Comparison of ENCODE assay signal across 14 cellular contexts in the genomic region with DNA sequence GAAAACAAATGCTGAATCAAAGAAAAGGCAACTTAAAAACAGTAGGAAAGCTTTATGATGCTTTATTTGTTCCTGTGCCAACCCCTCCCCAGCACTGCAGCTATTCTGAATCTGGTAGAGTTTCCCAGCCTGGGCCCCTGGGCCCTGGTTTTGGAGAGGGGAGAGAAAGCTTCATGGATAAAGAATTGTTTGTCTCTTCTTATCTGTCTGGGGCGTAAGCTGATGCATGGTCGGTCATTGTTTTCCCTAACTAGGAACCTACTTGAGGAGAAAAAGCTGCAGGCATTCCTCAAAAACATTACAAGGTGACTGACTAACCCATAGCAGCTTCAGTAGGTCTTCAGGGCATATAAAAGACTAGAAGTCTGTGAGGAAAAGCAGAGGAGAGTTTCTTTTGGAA.
"Had no signal": no experiment of that assay in that cellular context is flagged by ENCODE, and none has a peak within 500 bp of the region (broad histone marks: within the 10 kb centered on the region; RNA-seq: fewer than 3 reads in every experiment).

No MANE protein-coding gene starts in this region.

- H3K27me3 ChIP-seq: gastrocnemius medialis, heart right ventricle, left lung, spleen, suprapubic skin had no signal

- H3K9me3 ChIP-seq: gastrocnemius medialis, suprapubic skin had no signal

- H3K36me3 ChIP-seq: gastrocnemius medialis, heart right ventricle, left lung, spleen, suprapubic skin had no signal

- H3K4me1 ChIP-seq: gastrocnemius medialis, heart right ventricle, left lung, spleen, suprapubic skin had no signal

- H3K27ac ChIP-seq: gastrocnemius medialis, heart right ventricle, left lung, spleen, suprapubic skin had no signal

- H3K4me3 ChIP-seq: gastrocnemius medialis, heart right ventricle, left lung, spleen, suprapubic skin had no signal

- DNase-seq: activated CD4-positive, alpha-beta T cell treated with anti-CD3 and anti-CD28 coated beads for 1 hour; activated CD4-positive, alpha-beta T cell treated with anti-CD3 and anti-CD28 coated beads, Interleukin-2, amount 50 U/mL, for 4 hours; activated naive CD4-positive, alpha-beta T cell; activated T-cell treated with anti-CD3 and anti-CD28 coated beads for 4 hours; anterior cingulate cortex; cerebellar nuclear complex; gastrocnemius medialis; heart right ventricle; kidney; mammary epithelial cell; spleen; T-helper 9 cell had no signal
